12 cellular contexts compared by ENCODE assay signal in genomic region chr2:162029287-162029901, GRCh38. TPM values are rescaled to one million over a fixed set of nuclear protein-coding genes. Genes with fewer than 3 reads are reported as not detected.
DNase-seq lines count a peak whose midpoint lies in the region; ATAC-seq and TF ChIP-seq lines count a peak whose summit lies in the region.
"Had no signal": no experiment of that assay in that cellular context is flagged by ENCODE, and none has a peak within 500 bp of the region (broad histone marks: within the 10 kb centered on the region; RNA-seq: fewer than 3 reads in every experiment).

No MANE protein-coding gene starts in this region.

- H3K27me3 Mint-ChIP-seq in CD8-positive, alpha-beta T cell (ENCODE audit: low read depth): no peaks in the 10 kb centered on the region
- H3K27me3 Mint-ChIP-seq in WTC11 (ENCODE audit: low read depth): no peaks in the 10 kb centered on the region
- H3K27me3 Mint-ChIP-seq: central memory CD8-positive, alpha-beta T cell had no signal

- no peaks in the 10 kb centered on the region for H3K9me3 ChIP-seq in CD8-positive, alpha-beta T cell (ENCODE audit: low read length)

- DNase-seq in CD8-positive, alpha-beta T cell: no peak
- peak; percentile 34 for DNase-seq in MV-4-11 (lab: John Stamatoyannopoulos, UW)
- DNase-seq in dorsolateral prefrontal cortex: peak; percentile 21 to 87 (median 64)
- peak; percentile 81 for DNase-seq in myocyte (ENCODE audit: low read depth)
- DNase-seq in WTC11 (ENCODE audit: low spot score): no peak
- DNase-seq in NCI-H1436 treated with DMSO at 0.1 percent for 48 hours (lab: John Stamatoyannopoulos, UW): no peak
- no peak for DNase-seq in activated T-cell treated with anti-CD3 and anti-CD28 coated beads, Interleukin-2, amount 50 U/mL, for 1 hour
- DNase-seq in SW 1271 (lab: John Stamatoyannopoulos, UW): no peak
- DNase-seq: GDM1; stimulated activated CD4-positive, alpha-beta T cell treated with anti-CD3 and anti-CD28 coated beads, Interleukin-4, amount 100 ng/mL, for 4 hours had no signal

- no peak for TF ChIP-seq CTCF in CD8-positive, alpha-beta T cell (IDR thresholded peaks at IDR 0.05)
- TF ChIP-seq CTCF in dorsolateral prefrontal cortex (IDR thresholded peaks at IDR 0.05 in 54 of 56, conservative IDR thresholded peaks at IDR 0.05 in 2 of 56; ENCODE audit: low read depth in 1 of 56, partially characterized antibody in 56 of 56) (no peak), WTC11 (IDR thresholded peaks at IDR 0.05) (no peak)

- CTCF ChIA-PET in CD8-positive, alpha-beta T cell (lab: Charles Lee): no interaction called here
- CTCF ChIA-PET in WTC11 (lab: Charles Lee): no interaction called here

- no peaks in the 10 kb centered on the region for H3K27me3 ChIP-seq in CD8-positive, alpha-beta T cell (ENCODE audit: insufficient read depth, low read length)
- no peaks in the 10 kb centered on the region for H3K27me3 ChIP-seq in dorsolateral prefrontal cortex

- peaks cover 78% of the 10 kb centered on the region for H3K36me3 Mint-ChIP-seq in CD8-positive, alpha-beta T cell
- peaks cover 5% of the 10 kb centered on the region for H3K36me3 Mint-ChIP-seq in WTC11
- H3K36me3 Mint-ChIP-seq: memory B cell had no signal

- H3K27ac ChIP-seq in CD8-positive, alpha-beta T cell (ENCODE audit: low read depth, low read length): no peak overlapping the region
- H3K27ac ChIP-seq in dorsolateral prefrontal cortex: peak overlapping the region in 5 of 59 donors; percentile 5 to 45 (median 27)

- no peaks in the 10 kb centered on the region for H3K4me1 ChIP-seq in CD8-positive, alpha-beta T cell (ENCODE audit: insufficient read depth, low read length)

- peaks cover 22% of the 10 kb centered on the region for H3K4me1 Mint-ChIP-seq in CD8-positive, alpha-beta T cell (ENCODE audit: low read depth)
- H3K4me1 Mint-ChIP-seq in WTC11: peaks cover 32% of the 10 kb centered on the region
- H3K4me1 Mint-ChIP-seq: central memory CD8-positive, alpha-beta T cell; memory B cell had no signal

- H3K4me3 Mint-ChIP-seq in CD8-positive, alpha-beta T cell: no peak overlapping the region
- H3K4me3 Mint-ChIP-seq in WTC11: no peak overlapping the region
- H3K4me3 Mint-ChIP-seq: central memory CD8-positive, alpha-beta T cell; memory B cell had no signal

- POLR2A ChIA-PET in CD8-positive, alpha-beta T cell (lab: Charles Lee): interaction anchor here (1.4 kb wide), 1 partner anchor 10 kb away, joined by 3 read pairs; no protein-coding TSS in a partner anchor
- POLR2A ChIA-PET in WTC11 (lab: Charles Lee): no interaction called here

- H3K9me3 Mint-ChIP-seq in CD8-positive, alpha-beta T cell: no peaks in the 10 kb centered on the region
- no peaks in the 10 kb centered on the region for H3K9me3 Mint-ChIP-seq in WTC11
- H3K9me3 Mint-ChIP-seq: central memory CD8-positive, alpha-beta T cell; memory B cell had no signal

- H3K36me3 ChIP-seq in CD8-positive, alpha-beta T cell (ENCODE audit: insufficient read depth, low read length): peaks cover 9% of the 10 kb centered on the region

- ATAC-seq in CD8-positive, alpha-beta T cell: peak; percentile 55
- no peak for ATAC-seq in WTC11

- no peak overlapping the region for H3K27ac Mint-ChIP-seq in CD8-positive, alpha-beta T cell
- no peak overlapping the region for H3K27ac Mint-ChIP-seq in WTC11
- H3K27ac Mint-ChIP-seq: memory B cell had no signal

- intact Hi-C loops in CD8-positive, alpha-beta T cell (cut with DNase I, micrococcal nuclease): no loop called here
- intact Hi-C loops in dorsolateral prefrontal cortex (cut with DNase I): no loop called here

- H3K4me3 ChIP-seq in CD8-positive, alpha-beta T cell (ENCODE audit: low read depth, low read length): no peak overlapping the region
- H3K4me3 ChIP-seq in dorsolateral prefrontal cortex: no peak overlapping the region

TF ChIP-seq in WTC11, 78 proteins besides CTCF, POLR2A, EP300 and RAD21:
- TF ChIP-seq HMGXB4 (CRISPR knock-in tag; IDR thresholded peaks at IDR 0.05): no peak
- TF ChIP-seq RORB (CRISPR knock-in tag; IDR thresholded peaks at IDR 0.05): no peak
- TF ChIP-seq ATF1 (CRISPR knock-in tag; IDR thresholded peaks at IDR 0.05): no peak
- no peak for TF ChIP-seq ESRRA (CRISPR knock-in tag; IDR thresholded peaks at IDR 0.05; ENCODE audit: borderline replicate concordance)
- TF ChIP-seq, protein P1, sequence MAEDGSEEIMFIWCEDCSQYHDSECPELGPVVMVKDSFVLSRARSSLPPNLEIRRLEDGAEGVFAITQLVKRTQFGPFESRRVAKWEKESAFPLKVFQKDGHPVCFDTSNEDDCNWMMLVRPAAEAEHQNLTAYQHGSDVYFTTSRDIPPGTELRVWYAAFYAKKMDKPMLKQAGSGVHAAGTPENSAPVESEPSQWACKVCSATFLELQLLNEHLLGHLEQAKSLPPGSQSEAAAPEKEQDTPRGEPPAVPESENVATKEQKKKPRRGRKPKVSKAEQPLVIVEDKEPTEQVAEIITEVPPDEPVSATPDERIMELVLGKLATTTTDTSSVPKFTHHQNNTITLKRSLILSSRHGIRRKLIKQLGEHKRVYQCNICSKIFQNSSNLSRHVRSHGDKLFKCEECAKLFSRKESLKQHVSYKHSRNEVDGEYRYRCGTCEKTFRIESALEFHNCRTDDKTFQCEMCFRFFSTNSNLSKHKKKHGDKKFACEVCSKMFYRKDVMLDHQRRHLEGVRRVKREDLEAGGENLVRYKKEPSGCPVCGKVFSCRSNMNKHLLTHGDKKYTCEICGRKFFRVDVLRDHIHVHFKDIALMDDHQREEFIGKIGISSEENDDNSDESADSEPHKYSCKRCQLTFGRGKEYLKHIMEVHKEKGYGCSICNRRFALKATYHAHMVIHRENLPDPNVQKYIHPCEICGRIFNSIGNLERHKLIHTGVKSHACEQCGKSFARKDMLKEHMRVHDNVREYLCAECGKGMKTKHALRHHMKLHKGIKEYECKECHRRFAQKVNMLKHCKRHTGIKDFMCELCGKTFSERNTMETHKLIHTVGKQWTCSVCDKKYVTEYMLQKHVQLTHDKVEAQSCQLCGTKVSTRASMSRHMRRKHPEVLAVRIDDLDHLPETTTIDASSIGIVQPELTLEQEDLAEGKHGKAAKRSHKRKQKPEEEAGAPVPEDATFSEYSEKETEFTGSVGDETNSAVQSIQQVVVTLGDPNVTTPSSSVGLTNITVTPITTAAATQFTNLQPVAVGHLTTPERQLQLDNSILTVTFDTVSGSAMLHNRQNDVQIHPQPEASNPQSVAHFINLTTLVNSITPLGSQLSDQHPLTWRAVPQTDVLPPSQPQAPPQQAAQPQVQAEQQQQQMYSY (CRISPR knock-in tag; IDR thresholded peaks at IDR 0.05): no peak

RNA-seq across cellular contexts. Expression of gene DPP4, which starts 44.6 kb away (rescaled TPM):
- total RNA-seq in CD8-positive, alpha-beta T cell: 10 to 100 TPM; 13.5 to 15.4 TPM
- total RNA-seq in dorsolateral prefrontal cortex: 10 to 100 TPM in 4 of 120 experiments, 1 to 10 TPM in 116; 2.0 to 17.4 (median 5.3) TPM
- 13.0 and 19.6 TPM in 2 replicates for total RNA-seq in myocyte
- 2.8 TPM for polyA plus RNA-seq in myocyte (2012)
- 2.7 to 3.6 TPM (median 2.7 TPM) in 3 replicates for total RNA-seq in WTC11 (2021)

Comparison
In these comparisons a context has a peak if more than half of its experiments do, and no peak if none do; other contexts are left out.
1. DNase-seq: peak in MV-4-11 (single experiment), dorsolateral prefrontal cortex (10 of 10) and myocyte (single experiment); none in CD8-positive, alpha-beta T cell (0 of 7), WTC11 (single experiment), NCI-H1436 treated with DMSO at 0.1 percent for 48 hours (single experiment), activated T-cell treated with anti-CD3 and anti-CD28 coated beads, Interleukin-2, amount 50 U/mL, for 1 hour (single experiment) and SW 1271 (0 of 2).